Comparison of ENCODE assay signal across 15 cellular contexts in genomic region chr1:4756184-4756504, GRCh38.
DNase-seq lines count a peak whose midpoint lies in the region; ATAC-seq, FAIRE-seq and TF ChIP-seq lines count a peak whose summit lies in the region.
"Had no signal": no experiment of that assay in that cellular context is flagged by ENCODE, and none has a peak within 500 bp of the region (broad histone marks: within the 10 kb centered on the region; RNA-seq: fewer than 3 reads in every experiment).

No MANE protein-coding gene starts in this region.

- peak overlapping the region; percentile 34 for H3K4ac ChIP-seq in H1 (replicated peaks; ENCODE audit: insufficient read length, low read depth, low read length)

- H3K9me3 Mint-ChIP-seq in stimulated activated naive B cell treated with anti-CD40 and anti-IgM and Interleukin-4, amounts not matched to agents 10 μg/mL and 1 μg/mL and 100 μg/mL, for 72 hours, result peaks cover 11 to 17% of the 10 kb centered on the region in 2 donors

- H2AFZ ChIP-seq in H1 (ENCODE audit: low read length), result no peak overlapping the region

- H3K27me3 ChIP-seq in HUES64 (ENCODE audit: insufficient read depth, low read length) (no peaks in the 10 kb centered on the region), H1 (replicated peaks in 1 of 4; ENCODE audit: control insufficient read depth in 3 of 4, extremely low read depth in 1 of 4, insufficient read depth in 3 of 4, low read length in 3 of 4) (peaks cover 0 to 4% (median 0%) of the 10 kb centered on the region in 4 experiments; a peak in 1 of 7 replicates)
- H3K27me3 ChIP-seq: BE2C had no signal

- H3K27ac ChIP-seq in HUES64 (ENCODE audit: low read depth, low read length) (peak overlapping the region; percentile 42; the same call in 1 of the 2 replicates), H1 (ENCODE audit: low read depth, low read length) (no peak overlapping the region), mesodermal cell (ENCODE audit: low read depth, low read length, severe bottlenecking) (peak overlapping the region; percentile 69)
- H3K27ac ChIP-seq: A549, C4-2B had no signal

- peak overlapping the region; percentile 55; the same call in 1 of the 2 replicates for H3K18ac ChIP-seq in H1 (ENCODE audit: extremely low read depth, low read length)

- H3K23me2 ChIP-seq in H1 (ENCODE audit: low read depth, low read length), result peaks cover 5% of the 10 kb centered on the region

- H3K79me1 ChIP-seq in H1 (ENCODE audit: low read depth, low read length), result no peaks in the 10 kb centered on the region

- no peak overlapping the region for H4K5ac ChIP-seq in H1 (ENCODE audit: insufficient read length, low read depth, low read length)

- H3K27ac Mint-ChIP-seq in stimulated activated naive B cell treated with anti-CD40 and anti-IgM and Interleukin-4, amounts not matched to agents 10 μg/mL and 1 μg/mL and 100 μg/mL, for 72 hours, result no peak overlapping the region
- H3K27ac Mint-ChIP-seq: CD4-positive, alpha-beta memory T cell had no signal

- no peaks in the 10 kb centered on the region for H3K4me1 Mint-ChIP-seq in stimulated activated naive B cell treated with anti-CD40 and anti-IgM and Interleukin-4, amounts not matched to agents 10 μg/mL and 1 μg/mL and 100 μg/mL, for 72 hours
- H3K4me1 Mint-ChIP-seq: CD4-positive, alpha-beta memory T cell had no signal

- POLR2A ChIA-PET in H1 (lab: Charles Lee; ENCODE audit: partially characterized antibody), result interaction anchor here (1.5 kb wide), 1 partner anchor 13 kb away, joined by 3 read pairs; no protein-coding TSS in a partner anchor

- no peak for TF ChIP-seq EP300 in H1 (IDR thresholded peaks at IDR 0.05; ENCODE audit: borderline replicate concordance in 1 of 2, low read depth in 2 of 2, low read length in 2 of 2)

- H3K36me3 ChIP-seq in HUES64 (ENCODE audit: insufficient read depth, low read length) (no peaks in the 10 kb centered on the region), H1 (ENCODE audit: control insufficient read depth in 2 of 4, insufficient read depth in 4 of 4, low read length in 3 of 4) (no peaks in the 10 kb centered on the region), mesodermal cell (ENCODE audit: control insufficient read depth, insufficient read depth, low read length) (no peaks in the 10 kb centered on the region), mucosa of descending colon (ENCODE audit: low read depth) (no peaks in the 10 kb centered on the region)
- H3K36me3 ChIP-seq: BE2C had no signal

- H3K4me1 ChIP-seq in HUES64 (ENCODE audit: insufficient read depth, low read length) (peaks cover 23% of the 10 kb centered on the region), H1 (replicated peaks in 1 of 4; ENCODE audit: control insufficient read depth in 3 of 4, insufficient read depth in 4 of 4, low read length in 3 of 4) (peaks cover 10 to 26% (median 17%) of the 10 kb centered on the region in 4 experiments), mesodermal cell (ENCODE audit: control insufficient read depth, insufficient read depth, low read length, poor library complexity, severe bottlenecking) (peaks cover 39% of the 10 kb centered on the region), mucosa of descending colon (ENCODE audit: low read depth) (no peaks in the 10 kb centered on the region)
- H3K4me1 ChIP-seq: A549, BE2C had no signal

- peaks cover 0 to 4% of the 10 kb centered on the region in 2 donors for H3K36me3 Mint-ChIP-seq in stimulated activated naive B cell treated with anti-CD40 and anti-IgM and Interleukin-4, amounts not matched to agents 10 μg/mL and 1 μg/mL and 100 μg/mL, for 72 hours
- H3K36me3 Mint-ChIP-seq: CD4-positive, alpha-beta memory T cell had no signal

- no peaks in the 10 kb centered on the region for H3K79me2 ChIP-seq in H1 (ENCODE audit: control insufficient read depth in 1 of 2, insufficient read depth in 2 of 2, low read length in 2 of 2)

- WGBS in HUES64, result 66% methylated on average over 5 of the region's 5 CpGs
- 80% methylated on average over 5 of the region's 5 CpGs; no CpG with 5 or more reads in 1 of the 2 experiments for WGBS in H1 (ENCODE audit: extremely low coverage in 1 of 2, insufficient coverage in 1 of 2, insufficient read length in 1 of 2, insufficient replicate concordance in 2 of 2, low coverage in 1 of 2, low lambda C conversion rate in 2 of 2, missing lambda C conversion rate in 1 of 2), 2 experiments
- WGBS in mesodermal cell (ENCODE audit: insufficient coverage in 2 of 2), 2 experiments, result 81 to 83% methylated on average over 5 of the region's 5 CpGs

- H3K23ac ChIP-seq in H1 (ENCODE audit: insufficient read length), result no peak overlapping the region

- DNase-seq in H1 (ENCODE audit: low read depth in 1 of 2, low spot score in 2 of 2), result no peak
- DNase-seq in stimulated activated naive B cell treated with anti-CD40 and anti-IgM and Interleukin-4, amounts not matched to agents 10 μg/mL and 1 μg/mL and 100 μg/mL, for 72 hours, result no peak
- DNase-seq in mucosa of descending colon, result no peak
- DNase-seq in stimulated activated naive CD4-positive, alpha-beta T cell (lab: John Stamatoyannopoulos, UW), result no peak
- DNase-seq: BE2C; CD4-positive, alpha-beta memory T cell; DMS79; EL had no signal

- peaks cover 2% of the 10 kb centered on the region in 2 experiments for H4K20me1 ChIP-seq in H1 (replicated peaks in 1 of 2; ENCODE audit: control insufficient read depth in 1 of 2, insufficient read depth in 2 of 2, low read length in 2 of 2)

- TF ChIP-seq CTCF in H1 (IDR thresholded peaks at IDR 0.05; ENCODE audit: control extremely low read depth in 1 of 3, insufficient read depth in 1 of 3, low read depth in 1 of 3, low read length in 3 of 3) (no peak), mucosa of descending colon (IDR thresholded peaks at IDR 0.05) (no peak)

- peak overlapping the region; percentile 28 to 59; a peak in 3 of 4 replicates for H3K4me2 ChIP-seq in H1 (ENCODE audit: insufficient read depth in 1 of 2, low read depth in 2 of 2, low read length in 2 of 2)
- H3K4me2 ChIP-seq: A549 had no signal

- no peak for FAIRE-seq in H1 (lab: Jason Lieb, UNC)
- FAIRE-seq: A549, G401.6, GM12891, H54 had no signal

- H3K9ac ChIP-seq in HUES64 (ENCODE audit: low read depth, low read length) (no peak overlapping the region), H1 (replicated peaks in 1 of 4; ENCODE audit: extremely low read depth in 1 of 4, low read depth in 3 of 4, low read length in 3 of 4) (no peak overlapping the region)

- H2BK5ac ChIP-seq in H1 (ENCODE audit: low read depth, low read length), result peak overlapping the region; percentile 92; the same call in 1 of the 2 replicates

- no peak for TF ChIP-seq RAD21 in H1 (IDR thresholded peaks at IDR 0.05 in 1 of 2, conservative IDR thresholded peaks at IDR 0.05 in 1 of 2; ENCODE audit: low read depth in 2 of 2, low read length in 2 of 2)

- no peak overlapping the region for H2BK15ac ChIP-seq in H1 (ENCODE audit: low read length)

- no peak overlapping the region for H3K56ac ChIP-seq in H1 (replicated peaks; ENCODE audit: insufficient read length, low read depth, low read length)

- H2AK5ac ChIP-seq in H1 (ENCODE audit: low read depth, low read length), result peak overlapping the region; percentile 43; the same call in 1 of the 2 replicates

- no peak overlapping the region for H3K4me3 Mint-ChIP-seq in stimulated activated naive B cell treated with anti-CD40 and anti-IgM and Interleukin-4, amounts not matched to agents 10 μg/mL and 1 μg/mL and 100 μg/mL, for 72 hours
- H3K4me3 Mint-ChIP-seq: CD4-positive, alpha-beta memory T cell had no signal

- H3K9me3 ChIP-seq in HUES64 (ENCODE audit: insufficient read depth, low read depth, low read length), result peaks cover 6% of the 10 kb centered on the region; the same call in 1 of the 2 replicates
- peaks cover 5 to 8% of the 10 kb centered on the region in 2 experiments; a peak in 2 of 4 replicates for H3K9me3 ChIP-seq in H1 (ENCODE audit: insufficient read depth in 2 of 2, low read depth in 1 of 2, low read length in 1 of 2)
- peaks cover 22% of the 10 kb centered on the region for H3K9me3 ChIP-seq in mesodermal cell (ENCODE audit: control insufficient read depth, low read length)
- no peaks in the 10 kb centered on the region for H3K9me3 ChIP-seq in mucosa of descending colon
- H3K9me3 ChIP-seq: A549, BE2C had no signal

- ATAC-seq in stimulated activated naive B cell treated with anti-CD40 and anti-IgM and Interleukin-4, amounts not matched to agents 10 μg/mL and 1 μg/mL and 100 μg/mL, for 72 hours (replicated peaks), result no peak
- no peak for ATAC-seq in mucosa of descending colon
- ATAC-seq: A549 had no signal

- peak overlapping the region; percentile 59 for H4K91ac ChIP-seq in H1 (replicated peaks; ENCODE audit: insufficient read length, low read length)

- H3K27me3 Mint-ChIP-seq in stimulated activated naive B cell treated with anti-CD40 and anti-IgM and Interleukin-4, amounts not matched to agents 10 μg/mL and 1 μg/mL and 100 μg/mL, for 72 hours, result peaks cover 0 to 5% of the 10 kb centered on the region in 2 donors

- H3K4me3 ChIP-seq in HUES64 (ENCODE audit: low read length) (no peak overlapping the region), H1 (ENCODE audit: extremely low read depth in 1 of 4, insufficient read depth in 2 of 4, low read depth in 3 of 4, low read length in 4 of 4) (0 out of 8 replicates have a peak overlapping the region, but pooled peaks of 1 of the 4 experiments have one; percentile 16), mesodermal cell (ENCODE audit: extremely low read depth, insufficient read depth, low read length, poor library complexity, severe bottlenecking) (no peak overlapping the region), mucosa of descending colon (no peak overlapping the region)
- H3K4me3 ChIP-seq: A549 had no signal

- H4K8ac ChIP-seq in H1 (ENCODE audit: extremely low read depth, insufficient read depth, low read length), result no peak overlapping the region

- no peak overlapping the region for H3K14ac ChIP-seq in H1 (ENCODE audit: insufficient read length)

- H2BK12ac ChIP-seq in H1 (ENCODE audit: low read depth, low read length), result peak overlapping the region; percentile 69; the same call in 1 of the 2 replicates

- intact Hi-C loops in mucosa of descending colon (cut with DNase I, micrococcal nuclease), result no loop called here

- CTCF ChIA-PET in H1 (lab: Charles Lee; ENCODE audit: partially characterized antibody), result interaction anchor here (1.3 to 1.6 kb wide), 3 partner anchors 22 to 104 kb away, joined by 3 to 6 read pairs (median 5); no protein-coding TSS in a partner anchor

- peak overlapping the region; percentile 95 for H2BK20ac ChIP-seq in H1 (ENCODE audit: low read length)

- TF ChIP-seq POLR2A in H1 (IDR thresholded peaks at IDR 0.05; ENCODE audit: control extremely low read depth in 1 of 2, low read depth in 2 of 2, low read length in 2 of 2), result no peak

- no peak overlapping the region for H2BK120ac ChIP-seq in H1 (replicated peaks; ENCODE audit: low read depth, low read length)

TF ChIP-seq in H1, 55 proteins besides CTCF, POLR2A, EP300 and RAD21:
- TF ChIP-seq HDAC2 (IDR thresholded peaks at IDR 0.05; ENCODE audit: borderline replicate concordance in 1 of 2, low read depth in 2 of 2, low read length in 2 of 2), result no peak
- TF ChIP-seq MAFK (IDR thresholded peaks at IDR 0.05; ENCODE audit: low read depth, low read length), result no peak
